8 cellular contexts compared by ENCODE assay signal in the genomic region with DNA sequence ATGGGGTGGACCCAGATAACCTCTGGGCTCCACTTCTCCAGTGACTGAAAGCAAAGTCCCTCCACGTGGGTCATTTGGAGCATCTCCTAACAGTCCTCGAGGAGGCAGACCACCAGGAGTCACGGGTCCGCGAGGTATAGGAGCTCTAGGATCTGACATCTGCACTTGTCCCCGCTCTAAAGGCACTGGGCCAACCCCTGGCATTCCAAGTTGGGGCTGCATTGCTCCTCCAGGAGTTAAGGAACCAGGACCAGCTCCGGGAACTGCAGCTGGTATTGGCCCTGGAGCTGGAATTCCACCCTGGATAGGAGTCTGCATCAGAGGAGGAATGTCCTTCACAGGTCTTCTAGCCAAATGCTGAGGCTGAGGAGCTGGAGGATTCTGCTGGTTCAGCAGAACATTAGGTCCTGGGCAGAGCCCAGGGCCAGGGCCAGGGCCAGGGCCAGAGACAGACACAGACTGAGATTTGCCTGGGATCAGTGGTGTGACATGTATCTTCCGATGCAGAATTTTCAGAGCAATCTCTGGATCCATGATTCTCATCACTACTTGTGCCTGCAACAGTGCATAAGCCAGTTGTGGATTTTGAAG. TPM values are rescaled to one million over a fixed set of nuclear protein-coding genes. Genes with fewer than 3 reads are reported as not detected.
A peak's percentile ranks its signal among the peaks of the same experiment; 100 is the strongest.
DNase-seq lines count a peak whose midpoint lies in the region; TF ChIP-seq lines count a peak whose summit lies in the region.

No MANE protein-coding gene starts in this region.

- H3K56ac ChIP-seq in mesendoderm (ENCODE audit: low read length) = peak overlapping the region; percentile 97

- H3K27me3 ChIP-seq in mesendoderm (ENCODE audit: insufficient read depth, low read length, poor library complexity) (no peaks in the 10 kb centered on the region), vagina (no peaks in the 10 kb centered on the region)

- H3K23ac ChIP-seq in mesendoderm (ENCODE audit: low read length) = no peak overlapping the region

- H2AK5ac ChIP-seq in mesendoderm (ENCODE audit: low read length) = no peak overlapping the region

- no peaks in the 10 kb centered on the region for H3K36me3 ChIP-seq in mesendoderm (ENCODE audit: control insufficient read depth, insufficient read depth, low read length)
- no peaks in the 10 kb centered on the region for H3K36me3 ChIP-seq in vagina

- no peak overlapping the region for H2BK120ac ChIP-seq in mesendoderm (ENCODE audit: low read depth, low read length)

- intact Hi-C loops in vagina (cut with DNase I) = no loop called here

- H3K18ac ChIP-seq in mesendoderm (ENCODE audit: low read length) = no peak overlapping the region

- H3K9ac ChIP-seq in mesendoderm (ENCODE audit: low read length) = peak overlapping the region; percentile 79

- no peaks in the 10 kb centered on the region for H3K27me3 Mint-ChIP-seq in activated naive CD4-positive, alpha-beta T cell treated with anti-CD3 and anti-CD28 coated beads, Interleukin-2, amount 50 U/mL, for 24 hours

- peaks cover 13% of the 10 kb centered on the region for H3K79me1 ChIP-seq in mesendoderm (ENCODE audit: low read length)

- no peak overlapping the region for H3K27ac ChIP-seq in mesendoderm (ENCODE audit: low read depth, low read length)
- H3K27ac ChIP-seq in vagina = peak overlapping the region; percentile 93

- H3K4me1 Mint-ChIP-seq in activated naive CD4-positive, alpha-beta T cell treated with anti-CD3 and anti-CD28 coated beads, Interleukin-2, amount 50 U/mL, for 24 hours = peaks cover 52% of the 10 kb centered on the region

- H2BK5ac ChIP-seq in mesendoderm (ENCODE audit: low read length) = no peak overlapping the region

- H2BK15ac ChIP-seq in mesendoderm (replicated peaks; ENCODE audit: low read depth) = no peak overlapping the region

- H3K4me1 ChIP-seq in mesendoderm (ENCODE audit: control insufficient read depth, low read depth, low read length) = peaks cover 6% of the 10 kb centered on the region
- H3K4me1 ChIP-seq in vagina = peaks cover 34% of the 10 kb centered on the region

- peaks cover 21% of the 10 kb centered on the region for H3K36me3 Mint-ChIP-seq in activated naive CD4-positive, alpha-beta T cell treated with anti-CD3 and anti-CD28 coated beads, Interleukin-2, amount 50 U/mL, for 24 hours

- H3K27ac Mint-ChIP-seq in activated naive CD4-positive, alpha-beta T cell treated with anti-CD3 and anti-CD28 coated beads, Interleukin-2, amount 50 U/mL, for 24 hours = peak overlapping the region; percentile 100

- peak overlapping the region; percentile 73 for H3K4me2 ChIP-seq in mesendoderm (ENCODE audit: low read length)

- no peaks in the 10 kb centered on the region for H3K9me3 Mint-ChIP-seq in activated naive CD4-positive, alpha-beta T cell treated with anti-CD3 and anti-CD28 coated beads, Interleukin-2, amount 50 U/mL, for 24 hours

- no peak overlapping the region for H4K8ac ChIP-seq in mesendoderm (ENCODE audit: low read depth, low read length)

- H3K79me2 ChIP-seq in mesendoderm (ENCODE audit: control insufficient read depth, insufficient read depth, low read length) = peaks cover 20% of the 10 kb centered on the region

- TF ChIP-seq POLR2A in vagina (IDR thresholded peaks at IDR 0.05) = no peak

- no peak overlapping the region for H3K4ac ChIP-seq in mesendoderm (ENCODE audit: low read depth, low read length)

- WGBS in mesendoderm (ENCODE audit: extremely low coverage, insufficient coverage, low lambda C conversion rate) = no CpG with 5 or more reads among the region's 8 CpGs

- no peak for DNase-seq in activated naive CD4-positive, alpha-beta T cell treated with anti-CD3 and anti-CD28 coated beads, Interleukin-2, amount 50 U/mL, for 16 hours
- DNase-seq in cardiac fibroblast (ENCODE audit: low read depth in 2 of 2) (no peak), mesendoderm (peak; percentile 27), vagina (ENCODE audit: extremely low spot score in 2 of 2) (no peak), T1000 (lab: John Stamatoyannopoulos, UW) (no peak), SKM-1 treated with dmso at 0.1 percent for 144 hours (lab: John Stamatoyannopoulos, UW; ENCODE audit: unreplicated experiment) (no peak), ecto neural progenitor cell (ENCODE audit: low spot score) (no peak)

- H4K5ac ChIP-seq in mesendoderm (ENCODE audit: low read length) = no peak overlapping the region

- no peaks in the 10 kb centered on the region for H3K9me3 ChIP-seq in vagina

- TF ChIP-seq CTCF in cardiac fibroblast (IDR thresholded peaks at IDR 0.05; ENCODE audit: low read depth, low read length) (no peak), vagina (IDR thresholded peaks at IDR 0.05) (no peak)

- H3K4me3 Mint-ChIP-seq in activated naive CD4-positive, alpha-beta T cell treated with anti-CD3 and anti-CD28 coated beads, Interleukin-2, amount 50 U/mL, for 24 hours = peak overlapping the region; percentile 99

- peak overlapping the region; percentile 60 to 74 for H3K4me3 ChIP-seq in cardiac fibroblast (replicated peaks in 1 of 2; ENCODE audit: low read depth in 2 of 2, low read length in 2 of 2)
- H3K4me3 ChIP-seq in mesendoderm (ENCODE audit: low read length) = peak overlapping the region; percentile 82
- H3K4me3 ChIP-seq in vagina = peak overlapping the region; percentile 69 to 76

RNA-seq across cellular contexts. Expression of a gene that starts 0.8 kb away (rescaled TPM):
- 23.1 TPM for polyA plus RNA-seq in mesendoderm (2013, experiment 1 of 2)
- 23.3 TPM for polyA plus RNA-seq in mesendoderm (2013, experiment 2 of 2)
- 12.0 TPM for total RNA-seq in vagina
